In genomic region chr16:30075503-30076275, GRCh38 we compare ENCODE assay signal across 8 cellular contexts. TPM values are rescaled to one million over a fixed set of nuclear protein-coding genes. Genes with fewer than 3 reads are reported as not detected.
DNase-seq lines count a peak whose midpoint lies in the region; ATAC-seq, FAIRE-seq and TF ChIP-seq lines count a peak whose summit lies in the region.

TSS of gene PPP4C (plus strand) at chr16:30075994. CDS start at chr16:30076378, 384 bp downstream.

- intact Hi-C loops in activated B cell treated with CpG ODN at 0.5 μM for 24 hours (cut with micrococcal nuclease) (loop anchor here (1.0 kb wide), 2 partner anchors 10 to 17 kb away; partner anchors contain the start of gene ALDOA), spleen (cut with DNase I; ENCODE audit: low total_unique reads) (no loop called here)

- H3K36me3 Mint-ChIP-seq in activated B cell treated with CpG ODN at 0.5 μM for 24 hours (ENCODE audit: low read depth) = peaks cover 58% of the 10 kb centered on the region

- H3K4me3 Mint-ChIP-seq in activated B cell treated with CpG ODN at 0.5 μM for 24 hours = peak within 1 kb of the TSS; percentile 94

- TF ChIP-seq POLR2A in spleen (IDR thresholded peaks at IDR 0.05) = peak; percentile 19 to 61 (median 27)

- DNase-seq in NCI-H345 (lab: John Stamatoyannopoulos, UW) = peak; percentile 95
- peak; percentile 86 for DNase-seq in activated B cell treated with CpG ODN at 0.5 μM for 24 hours
- DNase-seq in bronchial epithelial cell (ENCODE audit: low read depth) = peak; percentile 75
- peak; percentile 89 for DNase-seq in inferior parietal cortex (ENCODE audit: extremely low spot score)
- DNase-seq in spleen = peak; percentile 97

- H3K4me3 ChIP-seq in bronchial epithelial cell (ENCODE audit: low read depth, low read length) = peak within 1 kb of the TSS; percentile 91
- H3K4me3 ChIP-seq in spleen = peak within 1 kb of the TSS; percentile 65 to 98 (median 77)

- H3K27ac ChIP-seq in spleen = peak within 1 kb of the TSS; percentile 90 to 97 (median 94)

- H3K27me3 ChIP-seq in bronchial epithelial cell (ENCODE audit: control insufficient read depth, insufficient read depth, low read length) (no peaks in the 10 kb centered on the region), spleen (replicated peaks in 1 of 7) (no peaks in the 10 kb centered on the region)

- CTCF ChIA-PET in activated B cell treated with CpG ODN at 0.5 μM for 24 hours (lab: Charles Lee) = interaction anchor here (1.1 kb wide), 2 partner anchors 16 to 523 kb away, joined by 3 to 8 read pairs; partner anchors contain the start of gene TBX6

- H3K9me3 Mint-ChIP-seq in activated B cell treated with CpG ODN at 0.5 μM for 24 hours = no peaks in the 10 kb centered on the region

- ATAC-seq in GM18498 (IDR thresholded peaks at IDR 0.05; ENCODE audit: unreplicated experiment) = peak; percentile 77
- peak; percentile 75 for ATAC-seq in HG03095 (IDR thresholded peaks at IDR 0.05; ENCODE audit: unreplicated experiment)
- peak; percentile 86 for ATAC-seq in activated B cell treated with CpG ODN at 0.5 μM for 24 hours (ENCODE audit: low read depth)
- no peak for ATAC-seq in GM21717 (IDR thresholded peaks at IDR 0.05; ENCODE audit: unreplicated experiment)

- H3K4me1 ChIP-seq in spleen = peaks cover 24 to 62% (median 45%) of the 10 kb centered on the region in 6 donors

- H3K27ac Mint-ChIP-seq in activated B cell treated with CpG ODN at 0.5 μM for 24 hours = peak within 1 kb of the TSS; percentile 91

- peaks cover 13% of the 10 kb centered on the region for H3K36me3 ChIP-seq in bronchial epithelial cell (ENCODE audit: control insufficient read depth, insufficient read depth, low read length)
- peaks cover 0 to 68% (median 56%) of the 10 kb centered on the region in 6 donors for H3K36me3 ChIP-seq in spleen

- no peak for TF ChIP-seq CTCF in activated B cell treated with CpG ODN at 0.5 μM for 24 hours (IDR thresholded peaks at IDR 0.05)
- TF ChIP-seq CTCF in bronchial epithelial cell (IDR thresholded peaks at IDR 0.05; ENCODE audit: insufficient read depth, low read length, severe bottlenecking) = peak; percentile 7
- TF ChIP-seq CTCF in spleen (IDR thresholded peaks at IDR 0.05 in 8 of 11, conservative IDR thresholded peaks at IDR 0.05 in 3 of 11) = peak in 4 of 11 experiments; percentile 25 to 52 (median 36)

- no peaks in the 10 kb centered on the region for H3K27me3 Mint-ChIP-seq in activated B cell treated with CpG ODN at 0.5 μM for 24 hours

- no peaks in the 10 kb centered on the region for H3K9me3 ChIP-seq in spleen

- no peak for FAIRE-seq in bronchial epithelial cell (lab: Jason Lieb, UNC)

- WGBS in spleen, 5 donors = 1 to 4% (median 1%) methylated on average over 40 to 67 of the region's 67 CpGs

- H3K4me1 Mint-ChIP-seq in activated B cell treated with CpG ODN at 0.5 μM for 24 hours = peaks cover 35% of the 10 kb centered on the region

- POLR2A ChIA-PET in activated B cell treated with CpG ODN at 0.5 μM for 24 hours (lab: Charles Lee) = interaction anchor here (0.6 to 5.1 kb wide), 8 partner anchors 10 to 110 kb away, joined by 3 to 75 read pairs (median 6); partner anchors contain the start of genes ALDOA, CORO1A, TBX6 and YPEL3

RNA-seq across cellular contexts. Expression of gene PPP4C, which starts in this region (rescaled TPM):
- total RNA-seq in activated B cell treated with CpG ODN at 0.5 μM for 24 hours (124 and 131 TPM in 2 replicates), bronchial epithelial cell (249 and 310 TPM in 2 replicates), spleen (10 to 100 TPM; 43.9 to 88.6 (median 74.8) TPM)
- 100 to 1,000 TPM in 1 of 3 donors, 10 to 100 TPM in 2; 73.0 to 128 (median 91.1) TPM for polyA plus RNA-seq in spleen
